34 cellular contexts compared by ENCODE assay signal in genomic region chrX:121853762-121854613, GRCh38.
"Had no signal": no experiment of that assay in that cellular context is flagged by ENCODE, and none has a peak within 500 bp of the region (broad histone marks: within the 10 kb centered on the region; RNA-seq: fewer than 3 reads in every experiment).

No MANE protein-coding gene starts in this region.

- H3K36me3 ChIP-seq: adrenal gland, brain microvascular endothelial cell, breast epithelium had no signal

- H3K27me3 ChIP-seq: adrenal gland, body of pancreas, brain microvascular endothelial cell had no signal

- H3K9me3 ChIP-seq: adrenal gland, body of pancreas, breast epithelium had no signal

- H3K27ac ChIP-seq: adrenal gland, body of pancreas, brain microvascular endothelial cell, breast epithelium, VCaP had no signal

- ATAC-seq: activated CD8-positive, alpha-beta T cell treated with anti-CD3 and anti-CD28 coated beads for 36 hours; activated naive CD4-positive, alpha-beta T cell treated with anti-CD3 and anti-CD28 coated beads, Interleukin-2, amount 50 U/mL, for 72 hours; activated T-cell treated with anti-CD3 and anti-CD28 coated beads, Interleukin-2, amount 50 U/mL, for 4 hours; activated T-cell treated with anti-CD3 and anti-CD28 coated beads, Interleukin-2, amount 50 U/mL, for 72 hours; activated T-helper 17 cell treated with anti-CD3 and anti-CD28 coated beads, Interleukin-2, amount 50 U/mL, for 72 hours; body of pancreas; T-helper 17 cell had no signal

- H3K4me3 ChIP-seq: adrenal gland, body of pancreas, breast epithelium had no signal

- H3K4me1 ChIP-seq: adrenal gland, body of pancreas, breast epithelium had no signal

- FAIRE-seq: astrocyte, TTC549 had no signal

- DNase-seq: activated B cell treated with CpG ODN at 0.5 μM for 24 hours; activated CD4-positive, alpha-beta memory T cell treated with anti-CD3 and anti-CD28 coated beads for 36 hours; activated CD4-positive, alpha-beta T cell treated with anti-CD3 and anti-CD28 coated beads for 4 hours; activated CD4-positive, alpha-beta T cell treated with anti-CD3 and anti-CD28 coated beads, Interleukin-2, amount 10 ng/mL, durations not matched to agents 24 days and 14 days; activated CD4-positive, alpha-beta T cell treated with anti-CD3 and anti-CD28 coated beads, Interleukin-2, amount 50 U/mL, for 1 hour; activated CD4-positive, alpha-beta T cell treated with anti-CD3 and anti-CD28 coated beads, Interleukin-2, amount 50 U/mL, for 4 hours; activated CD4-positive, CD25-positive, alpha-beta regulatory T cell treated with anti-CD3 and anti-CD28 coated beads, Interleukin-2, amount 50 U/mL, for 72 hours; activated CD8-positive, alpha-beta memory T cell treated with anti-CD3 and anti-CD28 coated beads, Interleukin-2, amount 50 U/mL, for 4 hours; activated CD8-positive, alpha-beta T cell treated with anti-CD3 and anti-CD28 coated beads for 36 hours; activated effector memory CD4-positive, alpha-beta T cell treated with anti-CD3 and anti-CD28 coated beads, Interleukin-2, amount 50 U/mL, for 16 hours; activated gamma-delta T cell treated with Interleukin-2 at 50 U/mL for 16 hours; activated naive CD4-positive, alpha-beta T cell; activated naive CD4-positive, alpha-beta T cell treated with anti-CD3 and anti-CD28 coated beads for 36 hours; activated naive CD4-positive, alpha-beta T cell treated with anti-CD3 and anti-CD28 coated beads, Interleukin-2, amount 50 U/mL, for 16 hours; activated naive CD8-positive, alpha-beta T cell treated with anti-CD3 and anti-CD28 coated beads for 36 hours; activated T-cell treated with anti-CD3 and anti-CD28 coated beads for 4 hours; activated T-cell treated with anti-CD3 and anti-CD28 coated beads, Interleukin-2, amount 50 U/mL, for 1 hour; activated T-cell treated with anti-CD3 and anti-CD28 coated beads, Interleukin-2, amount 50 U/mL, for 4 hours; activated T-cell treated with anti-CD3 and anti-CD28 coated beads, Interleukin-2, amount 50 U/mL, for 72 hours; adrenal gland; amniotic stem cell; aorta; body of pancreas; brain microvascular endothelial cell; caudate nucleus; cerebellar nuclear complex; T-cell; T-helper 17 cell had no signal
